In the genomic region with DNA sequence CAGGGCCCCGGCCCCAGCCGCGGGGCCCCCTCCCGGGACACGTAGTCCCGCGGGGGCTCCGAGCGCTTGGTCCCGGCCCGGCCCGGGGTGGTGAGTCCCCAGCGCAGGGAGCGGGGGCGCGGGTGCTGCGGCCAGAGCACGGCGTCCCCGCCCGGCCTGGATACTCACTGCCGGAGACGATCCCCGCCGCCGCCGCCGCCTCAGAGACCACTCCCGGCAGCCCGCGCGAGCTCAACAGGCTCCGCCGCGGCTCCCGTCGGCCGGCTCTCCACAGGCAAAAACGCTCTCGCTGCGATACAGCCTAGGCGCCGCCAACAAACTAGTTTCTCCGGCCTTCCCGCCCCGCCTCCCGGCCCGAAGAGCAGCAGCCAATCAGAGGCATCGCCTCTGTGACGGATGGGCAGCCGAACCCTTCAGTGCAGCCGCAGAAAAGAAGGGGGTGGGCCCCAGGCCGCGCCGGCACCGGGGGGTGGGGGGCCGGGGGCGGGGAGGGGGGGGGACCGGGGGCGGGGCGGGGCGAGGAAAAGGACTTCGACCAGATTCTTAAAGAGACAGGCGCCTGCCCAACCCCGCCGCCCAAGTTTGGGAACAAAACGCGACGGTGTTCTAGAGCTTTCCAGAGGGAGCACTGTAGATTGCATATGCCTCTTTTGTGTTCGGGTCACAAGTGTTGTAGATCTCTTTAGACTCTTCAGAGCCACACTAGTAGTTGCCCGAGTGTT, we compare ENCODE assay signal across 8 cellular contexts. TPM values are rescaled to one million over a fixed set of nuclear protein-coding genes. Genes with fewer than 3 reads are reported as not detected.
A peak's percentile ranks its signal among the peaks of the same experiment; 100 is the strongest.
DNase-seq lines count a peak whose midpoint lies in the region; ATAC-seq, FAIRE-seq and TF ChIP-seq lines count a peak whose summit lies in the region.

A gene with protein sequence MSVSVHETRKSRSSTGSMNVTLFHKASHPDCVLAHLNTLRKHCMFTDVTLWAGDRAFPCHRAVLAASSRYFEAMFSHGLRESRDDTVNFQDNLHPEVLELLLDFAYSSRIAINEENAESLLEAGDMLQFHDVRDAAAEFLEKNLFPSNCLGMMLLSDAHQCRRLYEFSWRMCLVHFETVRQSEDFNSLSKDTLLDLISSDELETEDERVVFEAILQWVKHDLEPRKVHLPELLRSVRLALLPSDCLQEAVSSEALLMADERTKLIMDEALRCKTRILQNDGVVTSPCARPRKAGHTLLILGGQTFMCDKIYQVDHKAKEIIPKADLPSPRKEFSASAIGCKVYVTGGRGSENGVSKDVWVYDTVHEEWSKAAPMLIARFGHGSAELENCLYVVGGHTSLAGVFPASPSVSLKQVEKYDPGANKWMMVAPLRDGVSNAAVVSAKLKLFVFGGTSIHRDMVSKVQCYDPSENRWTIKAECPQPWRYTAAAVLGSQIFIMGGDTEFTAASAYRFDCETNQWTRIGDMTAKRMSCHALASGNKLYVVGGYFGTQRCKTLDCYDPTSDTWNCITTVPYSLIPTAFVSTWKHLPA (minus strand): TSS at position 328 of the 722 bp plus-strand sequence. CDS start 25,115 bp downstream, outside the sequence.

- H3K9me3 ChIP-seq in HUES48 (ENCODE audit: control insufficient read depth, insufficient read depth, low read length) (no peaks in the 10 kb centered on the region), NT2/D1 (ENCODE audit: insufficient read depth, low read length) (peaks cover 8% of the 10 kb centered on the region), endothelial cell of umbilical vein (replicated peaks; ENCODE audit: control insufficient read depth, insufficient read depth, low read length) (no peaks in the 10 kb centered on the region)

- no peaks in the 10 kb centered on the region for H4K20me1 ChIP-seq in endothelial cell of umbilical vein (replicated peaks; ENCODE audit: control insufficient read depth, extremely low read depth, insufficient read depth, low read length)

- no TSS peak for BruUV-seq in endothelial cell of umbilical vein (replicated peaks; lab: Mats Ljungman, UMichigan)

- H3K4me3 ChIP-seq in HUES48 (ENCODE audit: low read depth, low read length) (peak within 1 kb of the TSS; percentile 96), NT2/D1 (ENCODE audit: insufficient read length, low read depth) (peak within 1 kb of the TSS; percentile 90), endothelial cell of umbilical vein (replicated peaks in 1 of 3; ENCODE audit: insufficient read depth in 1 of 3, low read depth in 1 of 3, low read length in 3 of 3) (peak within 1 kb of the TSS; percentile 43 to 76 (median 73))

- H3K9me1 ChIP-seq in endothelial cell of umbilical vein (replicated peaks; ENCODE audit: control insufficient read depth, extremely low read depth, insufficient read depth, low read length), result no peaks in the 10 kb centered on the region

- TF ChIP-seq CTCF in endothelial cell of umbilical vein (IDR thresholded peaks at IDR 0.05; ENCODE audit: extremely low read depth in 1 of 2, insufficient read depth in 1 of 2, low read depth in 1 of 2, low read length in 2 of 2), result no peak

- ATAC-seq in GM21423 (IDR thresholded peaks at IDR 0.05; ENCODE audit: unreplicated experiment), result peak; percentile 98

- H3K4me1 ChIP-seq in HUES48 (ENCODE audit: control insufficient read depth, insufficient read depth, low read length), result peaks cover 19% of the 10 kb centered on the region
- peaks cover 4% of the 10 kb centered on the region for H3K4me1 ChIP-seq in NT2/D1 (ENCODE audit: insufficient read depth, insufficient read length)
- peaks cover 16% of the 10 kb centered on the region for H3K4me1 ChIP-seq in endothelial cell of umbilical vein (ENCODE audit: control insufficient read depth, extremely low read depth, insufficient read depth, low read length)

- in situ Hi-C loops in Caki2 (cut with HindIII; ENCODE audit: low pct_unique_long_range_greater_than_20kb, low sequenced_read_pairs), result no loop called here

- peak; percentile 95 for FAIRE-seq in endothelial cell of umbilical vein (lab: Jason Lieb, UNC)

- H3K36me3 ChIP-seq in HUES48 (ENCODE audit: control insufficient read depth, insufficient read depth, low read length) (no peaks in the 10 kb centered on the region), NT2/D1 (ENCODE audit: insufficient read depth, insufficient read length, low read length) (peaks cover 7% of the 10 kb centered on the region), endothelial cell of umbilical vein (ENCODE audit: control insufficient read depth in 2 of 2, extremely low read depth in 1 of 2, insufficient read depth in 2 of 2, low read length in 2 of 2) (no peaks in the 10 kb centered on the region)

- CTCF ChIA-PET in endothelial cell of umbilical vein (lab: Charles Lee), result interaction anchor here (0.6 kb wide), 1 partner anchor 34 kb away, joined by 3 read pairs; no protein-coding TSS in a partner anchor

- H2AFZ ChIP-seq in endothelial cell of umbilical vein (ENCODE audit: low read depth, low read length), result peak within 1 kb of the TSS; percentile 99

- peak within 1 kb of the TSS; percentile 95 for H3K4me2 ChIP-seq in endothelial cell of umbilical vein (ENCODE audit: insufficient read depth, low read length)

- peaks cover 2% of the 10 kb centered on the region for H3K79me2 ChIP-seq in endothelial cell of umbilical vein (ENCODE audit: control insufficient read depth, insufficient read depth, low read length)

- H3K27me3 ChIP-seq in HUES48 (ENCODE audit: control insufficient read depth, insufficient read depth, low read length) (peaks cover 8% of the 10 kb centered on the region), NT2/D1 (ENCODE audit: insufficient read depth, insufficient read length) (peaks cover 6% of the 10 kb centered on the region), endothelial cell of umbilical vein (ENCODE audit: control insufficient read depth in 2 of 2, insufficient read depth in 2 of 2, low read length in 2 of 2) (peaks cover 2% of the 10 kb centered on the region in 2 experiments)

- dilution Hi-C loops in endothelial cell of umbilical vein (cut with MboI; ENCODE audit: extremely low pct_ligation_motif_present, low sequenced_read_pairs), result no loop called here

- H3K9ac ChIP-seq in HUES48 (ENCODE audit: low read depth, low read length), result peak within 1 kb of the TSS; percentile 79
- H3K9ac ChIP-seq in NT2/D1 (ENCODE audit: insufficient read length, low read depth), result peak within 1 kb of the TSS; percentile 89
- peak within 1 kb of the TSS; percentile 73 for H3K9ac ChIP-seq in endothelial cell of umbilical vein (replicated peaks; ENCODE audit: extremely low read depth, insufficient read depth, low read length)

- H3K27ac ChIP-seq in HUES48 (ENCODE audit: low read depth, low read length) (peak within 1 kb of the TSS; percentile 92), endothelial cell of umbilical vein (ENCODE audit: insufficient read depth, low read depth, low read length) (peak within 1 kb of the TSS; percentile 46)

- intact Hi-C loops in endothelial cell of umbilical vein (cut with micrococcal nuclease), result loop anchor here (2.0 to 5.0 kb wide), 2 partner anchors 36 to 62 kb away; no protein-coding TSS in a partner anchor

- peak; percentile 87 for DNase-seq in Caki2 (ENCODE audit: low read depth)
- peak; percentile 89 for DNase-seq in NT2/D1 (ENCODE audit: low read depth, low spot score)
- DNase-seq in activated CD8-positive, alpha-beta memory T cell treated with anti-CD3 and anti-CD28 coated beads, Interleukin-2, amount 50 U/mL, for 4 hours, result peak; percentile 90
- peak; percentile 95 for DNase-seq in endothelial cell of umbilical vein (ENCODE audit: low read depth, low spot score)
- DNase-seq in midbrain (lab: John Stamatoyannopoulos, UW), result peak; percentile 97
- DNase-seq in stimulated activated CD8-positive, alpha-beta memory T cell treated with anti-CD3 and anti-CD28 coated beads, Interleukin-15, amount 100 ng/mL, for 48 hours (ENCODE audit: low read depth in 2 of 2), result peak; percentile 85 to 89

- peak; percentile 66 for TF ChIP-seq POLR2A in endothelial cell of umbilical vein (IDR thresholded peaks at IDR 0.05; ENCODE audit: low read depth, low read length)

- POLR2A ChIA-PET in endothelial cell of umbilical vein (lab: Charles Lee), result interaction anchor here (0.7 to 1.4 kb wide), 2 partner anchors 9 to 31 kb away, joined by 3 to 4 read pairs; no protein-coding TSS in a partner anchor

TF ChIP-seq in endothelial cell of umbilical vein, 7 proteins besides CTCF, POLR2A, EP300 and RAD21:
- TF ChIP-seq POLR2AphosphoS5 (IDR thresholded peaks at IDR 0.05; ENCODE audit: insufficient read depth, low read depth, low read length), result peak; percentile 77
- no peak for TF ChIP-seq JUN (IDR thresholded peaks at IDR 0.05; ENCODE audit: borderline replicate concordance, insufficient read depth, insufficient read length, low read depth)
- TF ChIP-seq GATA2 (IDR thresholded peaks at IDR 0.05; ENCODE audit: insufficient read depth, insufficient read length, low read depth, low read length), result no peak

RNA-seq across cellular contexts. Expression of the gene that starts here (rescaled TPM):
- 2.7 and 4.9 TPM in 2 replicates for total RNA-seq in Caki2 (2014; rRNA removed; shearing (Covaris generic); ENCODE audit: low replicate concordance)
- 5.2 and 5.4 TPM in 2 replicates for total RNA-seq in endothelial cell of umbilical vein
- 6.4 and 6.8 TPM in 2 replicates for polyA plus RNA-seq in endothelial cell of umbilical vein
- polyA plus RNA-seq in endothelial cell of umbilical vein (2011; cell fraction: cytosol; rRNA removed), result 4.2 and 4.8 TPM in 2 replicates
- polyA plus RNA-seq in endothelial cell of umbilical vein (2011; cell fraction: nucleus; rRNA removed), result 6.1 and 6.3 TPM in 2 replicates
- 2.4 and 3.3 TPM in 2 replicates for polyA plus RNA-seq in endothelial cell of umbilical vein (2012)
- polyA minus RNA-seq in endothelial cell of umbilical vein, result 5.2 and 5.7 TPM in 2 replicates
- polyA minus RNA-seq in endothelial cell of umbilical vein (2011; cell fraction: cytosol; rRNA and poly(A)+ RNA removed), result 4.6 TPM
- polyA minus RNA-seq in endothelial cell of umbilical vein (2011; cell fraction: nucleus; rRNA and poly(A)+ RNA removed), result 4.6 and 4.9 TPM in 2 replicates

Comparison
In these comparisons a context has a peak if more than half of its experiments do, and no peak if none do; other contexts are left out.
1. Peak in every context shown above with its lines: DNase-seq, ATAC-seq, H3K4me3 ChIP-seq and H3K27ac ChIP-seq.